Comparison of ENCODE assay signal across 23 cellular contexts in genomic region chr10:78464118-78464855, GRCh38.
DNase-seq lines count a peak whose midpoint lies in the region; ATAC-seq, FAIRE-seq and TF ChIP-seq lines count a peak whose summit lies in the region.
"Had no signal": no experiment of that assay in that cellular context is flagged by ENCODE, and none has a peak within 500 bp of the region (broad histone marks: within the 10 kb centered on the region; RNA-seq: fewer than 3 reads in every experiment).

No MANE protein-coding gene starts in this region.

- H3K27ac Mint-ChIP-seq in neural progenitor cell = peak overlapping the region; percentile 76
- peak overlapping the region; percentile 11 for H3K27ac Mint-ChIP-seq in type B pancreatic cell
- H3K27ac Mint-ChIP-seq: CD8-positive, alpha-beta T cell; HFFc6 had no signal

- H3K4me3 Mint-ChIP-seq in neural progenitor cell = peak overlapping the region; percentile 36
- peak overlapping the region; percentile 34 for H3K4me3 Mint-ChIP-seq in type B pancreatic cell
- H3K4me3 Mint-ChIP-seq: CD8-positive, alpha-beta T cell; HFFc6 had no signal

- H3K9me3 ChIP-seq in K562 (replicated peaks; ENCODE audit: control insufficient read depth, insufficient read depth, low read depth, low read length) (no peaks in the 10 kb centered on the region), neural progenitor cell (ENCODE audit: low read depth) (no peaks in the 10 kb centered on the region)

- H3K4me3 ChIP-seq in K562 (no peak overlapping the region), neural progenitor cell (no peak overlapping the region)
- H3K4me3 ChIP-seq: BLaER1 treated with 17β-estradiol and CSF1 and Interleukin-3, amounts not matched to agents 10 nM and 100 nM; PC-9 had no signal

- H3K27me3 ChIP-seq in K562 (ENCODE audit: control insufficient read depth in 2 of 2, insufficient read depth in 2 of 2, low read length in 2 of 2) (peaks cover 15 to 35% of the 10 kb centered on the region in 2 experiments; a peak in 4 of 5 replicates), neural progenitor cell (no peaks in the 10 kb centered on the region)
- H3K27me3 ChIP-seq: BLaER1 treated with 17β-estradiol and CSF1 and Interleukin-3, amounts not matched to agents 10 nM and 100 nM had no signal

- peaks cover 0 to 10% of the 10 kb centered on the region in 2 experiments; a peak in 4 of 5 replicates for H3K4me1 ChIP-seq in K562 (replicated peaks in 1 of 2; ENCODE audit: control insufficient read depth in 2 of 2, insufficient read depth in 2 of 2, low read length in 2 of 2)
- H3K4me1 ChIP-seq in neural progenitor cell = peaks cover 25% of the 10 kb centered on the region
- H3K4me1 ChIP-seq: BLaER1 treated with 17β-estradiol and CSF1 and Interleukin-3, amounts not matched to agents 10 nM and 100 nM had no signal

- CTCF ChIA-PET in K562 (lab: Yijun Ruan, JAX; ENCODE audit: low intra/inter-chr PET ratio) = no interaction called here

- H3K4me1 Mint-ChIP-seq in neural progenitor cell (peaks cover 54% of the 10 kb centered on the region), type B pancreatic cell (ENCODE audit: unreplicated experiment) (peaks cover 49% of the 10 kb centered on the region)

- no peak overlapping the region for H3K27ac ChIP-seq in K562 (ENCODE audit: extremely low read depth, low read depth, low read length)
- H3K27ac ChIP-seq in neural progenitor cell = no peak overlapping the region
- H3K27ac ChIP-seq: BLaER1 treated with 17β-estradiol and CSF1 and Interleukin-3, amounts not matched to agents 10 nM and 100 nM; PC-9; RWPE1 had no signal

- H3K36me3 ChIP-seq in K562 (ENCODE audit: control insufficient read depth, insufficient read depth, low read length) (no peaks in the 10 kb centered on the region), neural progenitor cell (no peaks in the 10 kb centered on the region)
- H3K36me3 ChIP-seq: BLaER1 treated with 17β-estradiol and CSF1 and Interleukin-3, amounts not matched to agents 10 nM and 100 nM had no signal

- no peaks in the 10 kb centered on the region for H3K79me2 ChIP-seq in K562 (ENCODE audit: control insufficient read depth, insufficient read depth, low read length)
- no peaks in the 10 kb centered on the region for H3K79me2 ChIP-seq in neural progenitor cell (ENCODE audit: low read depth)

- H4K20me1 ChIP-seq in K562 (replicated peaks; ENCODE audit: control insufficient read depth, insufficient read depth, low read length) = no peaks in the 10 kb centered on the region; the same call in 1 of the 2 replicates
- H4K20me1 ChIP-seq in neural progenitor cell (ENCODE audit: low read depth) = no peaks in the 10 kb centered on the region
- H4K20me1 ChIP-seq: BLaER1 treated with 17β-estradiol and CSF1 and Interleukin-3, amounts not matched to agents 10 nM and 100 nM had no signal

- no TSS peak for BruUV-seq in K562 (replicated peaks; lab: Mats Ljungman, UMichigan)

- TF ChIP-seq RAD21 in K562 (CRISPR knock-in tag; conservative IDR thresholded peaks at IDR 0.05 in 1 of 2, IDR thresholded peaks at IDR 0.05 in 1 of 2) = no peak

- no peaks in the 10 kb centered on the region for H3K9me1 ChIP-seq in K562 (ENCODE audit: control insufficient read depth, insufficient read depth, low read length)

- H2AFZ ChIP-seq in K562 (ENCODE audit: low read depth, low read length) (no peak overlapping the region), neural progenitor cell (replicated peaks) (no peak overlapping the region)
- H2AFZ ChIP-seq: PC-9 had no signal

- ATAC-seq in K562 = no peak
- ATAC-seq in left lobe of liver = no peak
- ATAC-seq in left ventricle myocardium superior = no peak
- ATAC-seq: CD8-positive, alpha-beta T cell had no signal

- DNase-seq in K562 (ENCODE audit: extremely low read depth in 1 of 4, low spot score in 3 of 4) (no peak), left lobe of liver (ENCODE audit: low spot score) (peak; percentile 28), neural progenitor cell (ENCODE audit: low spot score) (no peak), type B pancreatic cell (ENCODE audit: extremely low spot score, unreplicated experiment) (peak; percentile 32), putamen (ENCODE audit: low spot score) (no peak), left ventricle myocardium superior (no peak), GF-D8 (lab: John Stamatoyannopoulos, UW) (no peak), NCI-H1417 treated with DMSO at 0.1 percent for 48 hours (lab: John Stamatoyannopoulos, UW) (no peak)
- DNase-seq: Calu3, HFFc6, KBM-7, NCI-H1105 treated with DMSO at 0.1 percent for 48 hours, NCI-H1694 treated with DMSO at 0.1 percent for 48 hours, NCI-H345, NCI-H524 treated with DMSO at 0.1 percent for 48 hours, PC-9, SIG-M5 had no signal

- no peak overlapping the region for H3K9ac ChIP-seq in K562 (ENCODE audit: insufficient read depth in 1 of 2, low read depth in 2 of 2, low read length in 2 of 2)
- no peak overlapping the region for H3K9ac ChIP-seq in neural progenitor cell
- H3K9ac ChIP-seq: BLaER1 treated with 17β-estradiol and CSF1 and Interleukin-3, amounts not matched to agents 10 nM and 100 nM had no signal

- H3K4me2 ChIP-seq in K562 (ENCODE audit: insufficient read depth, low read length) = no peak overlapping the region
- peak overlapping the region; percentile 57 for H3K4me2 ChIP-seq in neural progenitor cell
- H3K4me2 ChIP-seq: BLaER1 treated with 17β-estradiol and CSF1 and Interleukin-3, amounts not matched to agents 10 nM and 100 nM; PC-9 had no signal

- TF ChIP-seq POLR2A in K562 (conservative IDR thresholded peaks at IDR 0.05) = no peak

- FAIRE-seq in K562 (lab: Jason Lieb, UNC) = no peak
- FAIRE-seq: A204.1, GM12891, H54 had no signal

- intact Hi-C loops in K562 (cut with micrococcal nuclease) (no loop called here), left ventricle myocardium superior (cut with micrococcal nuclease) (no loop called here)

- in situ Hi-C loops in K562 (cut with MboI) = no loop called here

- H3K36me3 Mint-ChIP-seq in neural progenitor cell = peaks cover 3% of the 10 kb centered on the region
- no peaks in the 10 kb centered on the region for H3K36me3 Mint-ChIP-seq in type B pancreatic cell
- H3K36me3 Mint-ChIP-seq: CD8-positive, alpha-beta T cell had no signal

- 0% methylated on average over 4 of the region's 4 CpGs for WGBS in K562 (ENCODE audit: insufficient coverage, low coverage, missing lambda C conversion rate)

- no peaks in the 10 kb centered on the region for H3K9me3 Mint-ChIP-seq in neural progenitor cell
- H3K9me3 Mint-ChIP-seq in type B pancreatic cell = peaks cover 11% of the 10 kb centered on the region
- H3K9me3 Mint-ChIP-seq: CD8-positive, alpha-beta T cell; HFFc6 had no signal

- H3F3A ChIP-seq in neural progenitor cell (ENCODE audit: low read depth) = peaks cover 12% of the 10 kb centered on the region

- POLR2A ChIA-PET in K562 (lab: Yijun Ruan, JAX) = interaction anchor here (0.5 to 1.3 kb wide), 3 partner anchors 12 to 363 kb away, joined by 3 to 8 read pairs (median 3); no protein-coding TSS in a partner anchor

- TF ChIP-seq CTCF in K562 (IDR thresholded peaks at IDR 0.05 in 2 of 3, conservative IDR thresholded peaks at IDR 0.05 in 1 of 3; ENCODE audit: insufficient read depth in 2 of 3, low read depth in 1 of 3, low read length in 3 of 3) = no peak
- TF ChIP-seq CTCF in neural progenitor cell (IDR thresholded peaks at IDR 0.05) = no peak
- no peak for TF ChIP-seq CTCF in type B pancreatic cell (conservative IDR thresholded peaks at IDR 0.05)

- no peak for TF ChIP-seq EP300 in K562 (IDR thresholded peaks at IDR 0.05; ENCODE audit: low read length)

- H3K27me3 Mint-ChIP-seq in neural progenitor cell (ENCODE audit: insufficient read depth, low read depth) (peaks cover 11% of the 10 kb centered on the region), type B pancreatic cell (peaks cover 4% of the 10 kb centered on the region)

TF ChIP-seq in K562, 482 proteins besides CTCF, POLR2A, EP300 and RAD21:
- TF ChIP-seq ELF4 (CRISPR knock-in tag; IDR thresholded peaks at IDR 0.05) = no peak
- peak; percentile 42 for TF ChIP-seq ZFP36 (IDR thresholded peaks at IDR 0.05; ENCODE audit: low read depth, low read length, partially characterized antibody)
- peak; percentile 56 for TF ChIP-seq RBM25 (IDR thresholded peaks at IDR 0.05; ENCODE audit: low read depth, low read length, severe bottlenecking)
TF ChIP-seq in K562: peak in this region for 2.

Comparison
In these comparisons a context has a peak if more than half of its experiments do, and no peak if none do; other contexts are left out.
1. DNase-seq: peak in left lobe of liver (single experiment) and type B pancreatic cell (single experiment); none in K562 (0 of 4), neural progenitor cell (single experiment), putamen (single experiment), left ventricle myocardium superior (single experiment), GF-D8 (single experiment) and NCI-H1417 treated with DMSO at 0.1 percent for 48 hours (single experiment).